In the genomic region with DNA sequence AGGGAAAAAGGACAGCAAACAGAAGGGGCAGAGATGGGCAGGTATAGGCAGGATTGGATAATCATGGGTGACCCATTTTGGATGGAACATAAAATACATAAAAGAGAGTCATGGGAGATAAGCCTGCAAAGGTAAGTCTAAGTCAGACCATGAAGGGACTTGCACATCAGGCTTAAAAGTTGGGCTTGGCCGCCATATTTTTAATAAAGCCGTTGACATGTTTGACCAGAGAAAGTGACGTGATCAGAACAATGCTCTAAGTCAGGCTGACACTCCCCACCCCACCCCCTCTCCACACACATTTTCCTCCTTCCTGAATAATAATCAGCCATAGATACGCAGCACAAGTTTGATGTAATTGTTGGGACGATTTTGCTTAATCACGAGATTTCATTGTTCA, we compare ENCODE assay signal across 33 cellular contexts.
"Had no signal": no experiment of that assay in that cellular context is flagged by ENCODE, and none has a peak within 500 bp of the region (broad histone marks: within the 10 kb centered on the region; RNA-seq: fewer than 3 reads in every experiment).

No MANE protein-coding gene starts in this region.

- DNase-seq: activated effector memory CD4-positive, alpha-beta T cell treated with anti-CD3 and anti-CD28 coated beads, Interleukin-2, amount 50 U/mL, for 16 hours; activated effector memory CD4-positive, alpha-beta T cell treated with Interleukin-2 at 50 U/mL for 16 hours; activated gamma-delta T cell; activated gamma-delta T cell treated with Interleukin-2 at 50 U/mL for 16 hours; activated naive CD4-positive, alpha-beta T cell; activated naive CD4-positive, alpha-beta T cell treated with anti-CD3 and anti-CD28 coated beads for 36 hours; activated naive CD4-positive, alpha-beta T cell treated with anti-CD3 and anti-CD28 coated beads, Interleukin-2, amount 10 ng/mL, durations not matched to agents 7 days and 5 days; activated naive CD4-positive, alpha-beta T cell treated with anti-CD3 and anti-CD28 coated beads, Interleukin-2, amount 50 U/mL, for 16 hours; activated naive CD4-positive, alpha-beta T cell treated with Interleukin-2 at 50 U/mL for 16 hours; activated naive CD8-positive, alpha-beta T cell treated with anti-CD3 and anti-CD28 coated beads for 36 hours; activated naive CD8-positive, alpha-beta T cell treated with anti-CD3 and anti-CD28 coated beads, Interleukin-2, amount 10 ng/mL, durations not matched to agents 7 days and 5 days; activated naive CD8-positive, alpha-beta T cell treated with anti-CD3 and anti-CD28 coated beads, Interleukin-2, amount 50 U/mL, for 24 hours; activated T-cell treated with anti-CD3 and anti-CD28 coated beads, Interleukin-2, amount 50 U/mL, for 24 hours; activated T-cell treated with anti-CD3 and anti-CD28 coated beads, Interleukin-2, amount 50 U/mL, for 4 hours; activated T-cell treated with anti-CD3 and anti-CD28 coated beads, Interleukin-2, amount 50 U/mL, for 48 hours; activated T-cell treated with anti-CD3 and anti-CD28 coated beads, Interleukin-2, amount 50 U/mL, for 72 hours; adrenal gland; amniotic stem cell; amygdala; anterior cingulate cortex; aorta; body of pancreas; brain microvascular endothelial cell; caudate nucleus; central memory CD4-positive, alpha-beta T cell; cerebellar nuclear complex had no signal

- H3K9me3 ChIP-seq: adrenal gland, body of pancreas had no signal

- ATAC-seq: activated naive CD4-positive, alpha-beta T cell treated with anti-CD3 and anti-CD28 coated beads, Interleukin-2, amount 50 U/mL, for 72 hours; activated naive CD8-positive, alpha-beta T cell treated with anti-CD3 and anti-CD28 coated beads, Interleukin-2, amount 50 U/mL, for 24 hours; activated T-cell treated with anti-CD3 and anti-CD28 coated beads, Interleukin-2, amount 50 U/mL, for 4 hours; activated T-cell treated with anti-CD3 and anti-CD28 coated beads, Interleukin-2, amount 50 U/mL, for 72 hours; activated T-helper 17 cell treated with anti-CD3 and anti-CD28 coated beads, Interleukin-2, amount 50 U/mL, for 72 hours; body of pancreas had no signal

- H3K27ac ChIP-seq: adrenal gland, ascending aorta, body of pancreas, brain microvascular endothelial cell, breast epithelium, cardiac muscle cell had no signal

- H3K4me1 ChIP-seq: adrenal gland, ascending aorta, body of pancreas, breast epithelium had no signal

- H3K36me3 ChIP-seq: adrenal gland, ascending aorta, brain microvascular endothelial cell, breast epithelium, cardiac muscle cell had no signal

- H3K4me3 ChIP-seq: adrenal gland, ascending aorta, body of pancreas, breast epithelium, cardiac muscle cell had no signal

- FAIRE-seq: astrocyte, bronchial epithelial cell had no signal

- H3K27me3 ChIP-seq: adrenal gland, ascending aorta, body of pancreas, brain microvascular endothelial cell, breast epithelium, cardiac muscle cell had no signal
